In the genomic region with DNA sequence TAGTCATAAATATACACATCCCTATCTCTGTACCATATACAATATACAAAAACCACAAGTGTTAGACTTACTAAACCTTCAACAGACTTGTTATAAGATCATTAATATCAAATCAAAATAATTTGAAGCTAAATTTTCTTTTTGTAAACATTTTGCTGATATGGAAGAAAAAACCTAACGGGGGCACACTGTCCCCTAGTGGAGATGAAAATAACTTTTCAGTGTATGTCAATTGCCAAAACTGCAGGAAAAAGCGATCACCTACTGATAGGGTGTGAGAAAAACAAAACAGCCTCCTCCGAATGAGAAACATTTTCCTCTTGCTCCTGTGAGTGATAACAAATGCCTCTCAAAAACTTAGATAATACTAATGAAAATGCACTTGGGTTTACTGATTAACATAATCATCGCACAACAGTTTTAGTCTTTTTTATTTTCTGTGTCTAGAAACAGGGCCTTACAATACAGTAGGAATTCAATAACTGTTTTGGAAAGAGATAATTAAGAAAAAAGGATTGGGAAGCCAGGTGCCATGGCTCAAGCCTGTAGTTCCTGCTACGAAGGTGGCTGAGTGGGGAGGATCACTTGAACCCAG, we compare ENCODE assay signal across 9 cellular contexts.
DNase-seq lines count a peak whose midpoint lies in the region; FAIRE-seq and TF ChIP-seq lines count a peak whose summit lies in the region.
"Had no signal": no experiment of that assay in that cellular context is flagged by ENCODE, and none has a peak within 500 bp of the region (broad histone marks: within the 10 kb centered on the region; RNA-seq: fewer than 3 reads in every experiment).

No MANE protein-coding gene starts in this region.

- peaks cover 29% of the 10 kb centered on the region for H3K4me1 Mint-ChIP-seq in Caco-2 (ENCODE audit: low read depth, unreplicated experiment)

- peak in 1 of 2 experiments; percentile 29 for DNase-seq in Caco-2
- peak; percentile 3 for DNase-seq in HTR-8/SVneo (ENCODE audit: insufficient read length, low spot score)
- peak; percentile 19 for DNase-seq in astrocyte of the spinal cord (ENCODE audit: low read depth, low spot score)
- DNase-seq in superior temporal gyrus (ENCODE audit: extremely low spot score), result no peak
- no peak for DNase-seq in ovary
- no peak for DNase-seq in NCI-H1105 treated with DMSO at 0.1 percent for 48 hours (lab: John Stamatoyannopoulos, UW)
- DNase-seq in kidney glomerular epithelial cell (lab: John Stamatoyannopoulos, UW), result no peak
- DNase-seq: effector CD8-positive, alpha-beta T cell had no signal

- no peaks in the 10 kb centered on the region for H3K27me3 Mint-ChIP-seq in Caco-2 (ENCODE audit: insufficient read depth, unreplicated experiment)

- intact Hi-C loops in Caco-2 (cut with micrococcal nuclease; ENCODE audit: unreplicated experiment), result loop anchor here (1.0 to 5.0 kb wide), 6 partner anchors 14 to 334 kb away; no protein-coding TSS in a partner anchor
- intact Hi-C loops in ovary (cut with DNase I), result no loop called here

- CTCF ChIA-PET in Caco-2 (lab: Charles Lee), result no interaction called here

- H3K9ac ChIP-seq in liver (ENCODE audit: low read depth in 1 of 2, low read length in 2 of 2), result no peak overlapping the region

- H3K9me3 ChIP-seq in Caco-2 (no peaks in the 10 kb centered on the region), liver (ENCODE audit: control insufficient read depth in 4 of 4, low read length in 3 of 4) (no peaks in the 10 kb centered on the region), ovary (no peaks in the 10 kb centered on the region)

- WGBS in liver, result 73% methylated on average over 5 of the region's 5 CpGs
- WGBS in ovary, 3 donors, result 41 to 61% (median 47%) methylated on average over 5 of the region's 5 CpGs

- POLR2A ChIA-PET in Caco-2 (lab: Charles Lee), result no interaction called here

- no peak for TF ChIP-seq EP300 in ovary (IDR thresholded peaks at IDR 0.05)

- H3K36me3 Mint-ChIP-seq in Caco-2 (ENCODE audit: insufficient read depth, unreplicated experiment), result no peaks in the 10 kb centered on the region

- H3K4me3 Mint-ChIP-seq in Caco-2 (ENCODE audit: unreplicated experiment), result no peak overlapping the region

- peaks cover 19% of the 10 kb centered on the region for H3K4me1 ChIP-seq in Caco-2
- no peaks in the 10 kb centered on the region for H3K4me1 ChIP-seq in liver (ENCODE audit: control insufficient read depth in 4 of 4, insufficient read depth in 4 of 4, low read length in 3 of 4)
- no peaks in the 10 kb centered on the region for H3K4me1 ChIP-seq in ovary (ENCODE audit: insufficient read depth)

- no peaks in the 10 kb centered on the region for H3K9me3 Mint-ChIP-seq in Caco-2 (ENCODE audit: unreplicated experiment)

- no peak for FAIRE-seq in HTR-8/SVneo (lab: Jason Lieb, UNC)

- no TSS peak for BruUV-seq in Caco-2 (replicated peaks; lab: Mats Ljungman, UMichigan)

- no peak for TF ChIP-seq POLR2A in ovary (IDR thresholded peaks at IDR 0.05)

- H3K27ac Mint-ChIP-seq in Caco-2 (ENCODE audit: unreplicated experiment), result peak overlapping the region; percentile 69

- TF ChIP-seq CTCF in Caco-2 (IDR thresholded peaks at IDR 0.05; ENCODE audit: insufficient read depth in 1 of 2, low read depth in 1 of 2, low read length in 1 of 2, severe bottlenecking in 1 of 2, unreplicated experiment in 1 of 2), result peak; percentile 63
- peak; percentile 74 for TF ChIP-seq CTCF in astrocyte of the spinal cord (IDR thresholded peaks at IDR 0.05; ENCODE audit: low read depth, low read length)
- TF ChIP-seq CTCF in liver (IDR thresholded peaks at IDR 0.05; ENCODE audit: low read depth, low read length, missing input control), result peak; percentile 49
- no peak for TF ChIP-seq CTCF in ovary (IDR thresholded peaks at IDR 0.05)

- in situ Hi-C loops in astrocyte of the spinal cord (cut with HindIII; ENCODE audit: low sequenced_read_pairs), result no loop called here

- H3K36me3 ChIP-seq in Caco-2 (ENCODE audit: control insufficient read depth, insufficient read depth, low read length) (no peaks in the 10 kb centered on the region), liver (ENCODE audit: control insufficient read depth in 4 of 4, insufficient read depth in 3 of 4, low read depth in 1 of 4, low read length in 3 of 4) (no peaks in the 10 kb centered on the region), ovary (no peaks in the 10 kb centered on the region)

- H3K27ac ChIP-seq in liver (ENCODE audit: low read depth in 1 of 2, low read length in 2 of 2) (no peak overlapping the region), ovary (no peak overlapping the region)

- H3K27me3 ChIP-seq in Caco-2 (replicated peaks; ENCODE audit: control insufficient read depth, insufficient read depth, low read length) (no peaks in the 10 kb centered on the region), liver (ENCODE audit: control insufficient read depth in 4 of 4, insufficient read depth in 4 of 4, low read length in 3 of 4) (no peaks in the 10 kb centered on the region), ovary (no peaks in the 10 kb centered on the region)

- peak; percentile 62 to 64 for TF ChIP-seq RAD21 in liver (IDR thresholded peaks at IDR 0.05)

- H3K4me3 ChIP-seq in Caco-2 (ENCODE audit: low read depth, low read length), result no peak overlapping the region
- H3K4me3 ChIP-seq in astrocyte of the spinal cord (ENCODE audit: low read depth, low read length), result no peak overlapping the region
- no peak overlapping the region for H3K4me3 ChIP-seq in liver (ENCODE audit: low read depth in 1 of 3, low read length in 3 of 3)
- H3K4me3 ChIP-seq in ovary, result no peak overlapping the region

TF ChIP-seq in liver, 16 proteins besides CTCF, POLR2A, EP300 and RAD21:
- TF ChIP-seq HNF4G (IDR thresholded peaks at IDR 0.05), result no peak
- TF ChIP-seq, protein P1, sequence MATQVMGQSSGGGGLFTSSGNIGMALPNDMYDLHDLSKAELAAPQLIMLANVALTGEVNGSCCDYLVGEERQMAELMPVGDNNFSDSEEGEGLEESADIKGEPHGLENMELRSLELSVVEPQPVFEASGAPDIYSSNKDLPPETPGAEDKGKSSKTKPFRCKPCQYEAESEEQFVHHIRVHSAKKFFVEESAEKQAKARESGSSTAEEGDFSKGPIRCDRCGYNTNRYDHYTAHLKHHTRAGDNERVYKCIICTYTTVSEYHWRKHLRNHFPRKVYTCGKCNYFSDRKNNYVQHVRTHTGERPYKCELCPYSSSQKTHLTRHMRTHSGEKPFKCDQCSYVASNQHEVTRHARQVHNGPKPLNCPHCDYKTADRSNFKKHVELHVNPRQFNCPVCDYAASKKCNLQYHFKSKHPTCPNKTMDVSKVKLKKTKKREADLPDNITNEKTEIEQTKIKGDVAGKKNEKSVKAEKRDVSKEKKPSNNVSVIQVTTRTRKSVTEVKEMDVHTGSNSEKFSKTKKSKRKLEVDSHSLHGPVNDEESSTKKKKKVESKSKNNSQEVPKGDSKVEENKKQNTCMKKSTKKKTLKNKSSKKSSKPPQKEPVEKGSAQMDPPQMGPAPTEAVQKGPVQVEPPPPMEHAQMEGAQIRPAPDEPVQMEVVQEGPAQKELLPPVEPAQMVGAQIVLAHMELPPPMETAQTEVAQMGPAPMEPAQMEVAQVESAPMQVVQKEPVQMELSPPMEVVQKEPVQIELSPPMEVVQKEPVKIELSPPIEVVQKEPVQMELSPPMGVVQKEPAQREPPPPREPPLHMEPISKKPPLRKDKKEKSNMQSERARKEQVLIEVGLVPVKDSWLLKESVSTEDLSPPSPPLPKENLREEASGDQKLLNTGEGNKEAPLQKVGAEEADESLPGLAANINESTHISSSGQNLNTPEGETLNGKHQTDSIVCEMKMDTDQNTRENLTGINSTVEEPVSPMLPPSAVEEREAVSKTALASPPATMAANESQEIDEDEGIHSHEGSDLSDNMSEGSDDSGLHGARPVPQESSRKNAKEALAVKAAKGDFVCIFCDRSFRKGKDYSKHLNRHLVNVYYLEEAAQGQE (IDR thresholded peaks at IDR 0.05), result no peak
- TF ChIP-seq HNF4A (conservative IDR thresholded peaks at IDR 0.05), result no peak
- no peak for TF ChIP-seq TAF1 (conservative IDR thresholded peaks at IDR 0.05)
- no peak for TF ChIP-seq YY1 (IDR thresholded peaks at IDR 0.05)
- TF ChIP-seq RXRA (IDR thresholded peaks at IDR 0.05), result no peak
- TF ChIP-seq FOXA1 (IDR thresholded peaks at IDR 0.05), result no peak
- TF ChIP-seq GABPA (IDR thresholded peaks at IDR 0.05 in 1 of 2, conservative IDR thresholded peaks at IDR 0.05 in 1 of 2), result no peak
- no peak for TF ChIP-seq FOXA2 (IDR thresholded peaks at IDR 0.05)
- TF ChIP-seq NR2F2 (IDR thresholded peaks at IDR 0.05), result no peak
- no peak for TF ChIP-seq EGR1 (IDR thresholded peaks at IDR 0.05; ENCODE audit: low read depth in 2 of 2)
- TF ChIP-seq, protein P2, sequence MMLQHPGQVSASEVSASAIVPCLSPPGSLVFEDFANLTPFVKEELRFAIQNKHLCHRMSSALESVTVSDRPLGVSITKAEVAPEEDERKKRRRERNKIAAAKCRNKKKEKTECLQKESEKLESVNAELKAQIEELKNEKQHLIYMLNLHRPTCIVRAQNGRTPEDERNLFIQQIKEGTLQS (IDR thresholded peaks at IDR 0.05), result no peak
- TF ChIP-seq, protein P3, sequence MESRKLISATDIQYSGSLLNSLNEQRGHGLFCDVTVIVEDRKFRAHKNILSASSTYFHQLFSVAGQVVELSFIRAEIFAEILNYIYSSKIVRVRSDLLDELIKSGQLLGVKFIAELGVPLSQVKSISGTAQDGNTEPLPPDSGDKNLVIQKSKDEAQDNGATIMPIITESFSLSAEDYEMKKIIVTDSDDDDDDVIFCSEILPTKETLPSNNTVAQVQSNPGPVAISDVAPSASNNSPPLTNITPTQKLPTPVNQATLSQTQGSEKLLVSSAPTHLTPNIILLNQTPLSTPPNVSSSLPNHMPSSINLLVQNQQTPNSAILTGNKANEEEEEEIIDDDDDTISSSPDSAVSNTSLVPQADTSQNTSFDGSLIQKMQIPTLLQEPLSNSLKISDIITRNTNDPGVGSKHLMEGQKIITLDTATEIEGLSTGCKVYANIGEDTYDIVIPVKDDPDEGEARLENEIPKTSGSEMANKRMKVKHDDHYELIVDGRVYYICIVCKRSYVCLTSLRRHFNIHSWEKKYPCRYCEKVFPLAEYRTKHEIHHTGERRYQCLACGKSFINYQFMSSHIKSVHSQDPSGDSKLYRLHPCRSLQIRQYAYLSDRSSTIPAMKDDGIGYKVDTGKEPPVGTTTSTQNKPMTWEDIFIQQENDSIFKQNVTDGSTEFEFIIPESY (IDR thresholded peaks at IDR 0.05), result no peak
- TF ChIP-seq, protein P4, sequence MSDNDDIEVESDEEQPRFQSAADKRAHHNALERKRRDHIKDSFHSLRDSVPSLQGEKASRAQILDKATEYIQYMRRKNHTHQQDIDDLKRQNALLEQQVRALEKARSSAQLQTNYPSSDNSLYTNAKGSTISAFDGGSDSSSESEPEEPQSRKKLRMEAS (IDR thresholded peaks at IDR 0.05), result no peak
- no peak for TF ChIP-seq JUND (IDR thresholded peaks at IDR 0.05)
- TF ChIP-seq SP1 (IDR thresholded peaks at IDR 0.05), result no peak

Comparison
In these comparisons a context has a peak if more than half of its experiments do, and no peak if none do; other contexts are left out.
1. DNase-seq: peak in HTR-8/SVneo (single experiment) and astrocyte of the spinal cord (single experiment); none in superior temporal gyrus (single experiment), ovary (0 of 5), NCI-H1105 treated with DMSO at 0.1 percent for 48 hours (single experiment) and kidney glomerular epithelial cell (single experiment).
2. CTCF ChIP-seq: peak in Caco-2 (2 of 2), astrocyte of the spinal cord (single experiment) and liver (single experiment); none in ovary (0 of 3).